Comparison of ENCODE assay signal across 9 cellular contexts in genomic region chr6:88982720-88983119, GRCh38. TPM values are rescaled to one million over a fixed set of nuclear protein-coding genes. Genes with fewer than 3 reads are reported as not detected.
A peak's percentile ranks its signal among the peaks of the same experiment; 100 is the strongest.
DNase-seq lines count a peak whose midpoint lies in the region; ATAC-seq and TF ChIP-seq lines count a peak whose summit lies in the region.
"Had no signal": no experiment of that assay in that cellular context is flagged by ENCODE, and none has a peak within 500 bp of the region (broad histone marks: within the 10 kb centered on the region; RNA-seq: fewer than 3 reads in every experiment).

No MANE protein-coding gene starts in this region.

- ATAC-seq in HG03175 (IDR thresholded peaks at IDR 0.05; ENCODE audit: unreplicated experiment) (peak; percentile 76), psoas muscle (peak; percentile 98 to 100 (median 98)), HG03439 (IDR thresholded peaks at IDR 0.05; ENCODE audit: unreplicated experiment) (no peak)
- ATAC-seq in activated CD8-positive, alpha-beta T cell treated with anti-CD3 and anti-CD28 coated beads for 36 hours = peak; percentile 95

- H3K27me3 Mint-ChIP-seq in activated naive CD4-positive, alpha-beta T cell treated with anti-CD3 and anti-CD28 coated beads for 36 hours (ENCODE audit: low read depth) = no peaks in the 10 kb centered on the region
- H3K27me3 Mint-ChIP-seq in activated naive CD4-positive, alpha-beta T cell treated with anti-CD3 and anti-CD28 coated beads, Interleukin-2, amount 10 ng/mL, durations not matched to agents 7 days and 5 days = peaks cover 4% of the 10 kb centered on the region
- H3K27me3 Mint-ChIP-seq in activated CD8-positive, alpha-beta T cell treated with anti-CD3 and anti-CD28 coated beads for 36 hours = no peaks in the 10 kb centered on the region
- peaks cover 2% of the 10 kb centered on the region for H3K27me3 Mint-ChIP-seq in glutamatergic neuron (ENCODE audit: unreplicated experiment)
- H3K27me3 Mint-ChIP-seq: stimulated activated naive CD8-positive, alpha-beta T cell treated with anti-CD3 and anti-CD28 coated beads, Interleukin-15, Interleukin-2, amounts not matched to agents 100 ng/mL and 50 ng/mL, for 24 hours had no signal

- peak overlapping the region; percentile 24 for H3K4me3 ChIP-seq in psoas muscle

- H3K27me3 ChIP-seq in psoas muscle (ENCODE audit: insufficient read depth in 3 of 3, low read length in 2 of 3) = no peaks in the 10 kb centered on the region

- TF ChIP-seq CTCF in activated CD8-positive, alpha-beta T cell treated with anti-CD3 and anti-CD28 coated beads for 36 hours (IDR thresholded peaks at IDR 0.05) = peak; percentile 73
- TF ChIP-seq CTCF in glutamatergic neuron (IDR thresholded peaks at IDR 0.05; ENCODE audit: partially characterized antibody, unreplicated experiment) = peak; percentile 59
- peak; percentile 79 for TF ChIP-seq CTCF in psoas muscle (IDR thresholded peaks at IDR 0.05)

- H3K4me1 Mint-ChIP-seq in activated naive CD4-positive, alpha-beta T cell treated with anti-CD3 and anti-CD28 coated beads for 36 hours (ENCODE audit: low read depth) = no peaks in the 10 kb centered on the region
- peaks cover 2% of the 10 kb centered on the region for H3K4me1 Mint-ChIP-seq in activated naive CD4-positive, alpha-beta T cell treated with anti-CD3 and anti-CD28 coated beads, Interleukin-2, amount 10 ng/mL, durations not matched to agents 7 days and 5 days
- H3K4me1 Mint-ChIP-seq in activated CD8-positive, alpha-beta T cell treated with anti-CD3 and anti-CD28 coated beads for 36 hours (ENCODE audit: low read depth) = peaks cover 2% of the 10 kb centered on the region
- H3K4me1 Mint-ChIP-seq in glutamatergic neuron (ENCODE audit: low read depth, unreplicated experiment) = no peaks in the 10 kb centered on the region

- H3K27ac ChIP-seq in psoas muscle = peak overlapping the region; percentile 62

- H3K36me3 Mint-ChIP-seq in activated naive CD4-positive, alpha-beta T cell treated with anti-CD3 and anti-CD28 coated beads for 36 hours (ENCODE audit: low read depth) = no peaks in the 10 kb centered on the region
- no peaks in the 10 kb centered on the region for H3K36me3 Mint-ChIP-seq in activated naive CD4-positive, alpha-beta T cell treated with anti-CD3 and anti-CD28 coated beads, Interleukin-2, amount 10 ng/mL, durations not matched to agents 7 days and 5 days
- H3K36me3 Mint-ChIP-seq in activated CD8-positive, alpha-beta T cell treated with anti-CD3 and anti-CD28 coated beads for 36 hours (ENCODE audit: low read depth) = no peaks in the 10 kb centered on the region
- H3K36me3 Mint-ChIP-seq in glutamatergic neuron (ENCODE audit: unreplicated experiment) = no peaks in the 10 kb centered on the region

- POLR2A ChIA-PET in activated CD8-positive, alpha-beta T cell treated with anti-CD3 and anti-CD28 coated beads for 36 hours (lab: Charles Lee) = interaction anchor here (0.6 to 1.9 kb wide), 6 partner anchors 29 to 163 kb away, joined by 4 read pairs; partner anchors contain the start of genes PM20D2 and PNRC1

- H3K4me1 ChIP-seq in psoas muscle = peaks cover 12% of the 10 kb centered on the region

- H3K27ac Mint-ChIP-seq in activated naive CD4-positive, alpha-beta T cell treated with anti-CD3 and anti-CD28 coated beads for 36 hours = no peak overlapping the region
- H3K27ac Mint-ChIP-seq in activated naive CD4-positive, alpha-beta T cell treated with anti-CD3 and anti-CD28 coated beads, Interleukin-2, amount 10 ng/mL, durations not matched to agents 7 days and 5 days = no peak overlapping the region
- H3K27ac Mint-ChIP-seq in activated CD8-positive, alpha-beta T cell treated with anti-CD3 and anti-CD28 coated beads for 36 hours = no peak overlapping the region
- no peak overlapping the region for H3K27ac Mint-ChIP-seq in glutamatergic neuron (ENCODE audit: unreplicated experiment)
- H3K27ac Mint-ChIP-seq: stimulated activated naive CD8-positive, alpha-beta T cell treated with anti-CD3 and anti-CD28 coated beads, Interleukin-15, Interleukin-2, amounts not matched to agents 100 ng/mL and 50 ng/mL, for 24 hours had no signal

- DNase-seq in activated naive CD4-positive, alpha-beta T cell treated with anti-CD3 and anti-CD28 coated beads for 36 hours = peak; percentile 37
- DNase-seq in activated naive CD4-positive, alpha-beta T cell treated with anti-CD3 and anti-CD28 coated beads, Interleukin-2, amount 10 ng/mL, durations not matched to agents 7 days and 5 days = no peak
- DNase-seq in NCI-H446 (lab: John Stamatoyannopoulos, UW) = peak; percentile 5 to 57
- DNase-seq in activated CD8-positive, alpha-beta T cell treated with anti-CD3 and anti-CD28 coated beads for 36 hours = peak; percentile 40
- no peak for DNase-seq in glutamatergic neuron
- DNase-seq in psoas muscle = peak; percentile 37 to 69

- H3K36me3 ChIP-seq in psoas muscle (ENCODE audit: insufficient read depth in 1 of 2, low read depth in 1 of 2) = no peaks in the 10 kb centered on the region

- CTCF ChIA-PET in activated naive CD4-positive, alpha-beta T cell treated with anti-CD3 and anti-CD28 coated beads for 36 hours (lab: Charles Lee) = interaction anchor here (0.7 to 3.6 kb wide), 30 partner anchors 9 to 669 kb away, joined by 3 to 55 read pairs (median 4); partner anchors contain the start of genes PM20D2, PNRC1, RNGTT and SRSF12
- CTCF ChIA-PET in activated naive CD4-positive, alpha-beta T cell treated with anti-CD3 and anti-CD28 coated beads, Interleukin-2, amount 10 ng/mL, durations not matched to agents 7 days and 5 days (lab: Charles Lee) = interaction anchor here (0.6 to 3.6 kb wide), 36 partner anchors 9 to 665 kb away, joined by 3 to 32 read pairs (median 4); partner anchors contain the start of genes PNRC1 and RNGTT
- CTCF ChIA-PET in activated CD8-positive, alpha-beta T cell treated with anti-CD3 and anti-CD28 coated beads for 36 hours (lab: Charles Lee) = interaction anchor here (0.7 to 3.5 kb wide), 58 partner anchors 8 to 449 kb away, joined by 3 to 52 read pairs (median 5); partner anchors contain the start of genes GABRR2, PM20D2, PNRC1 and RNGTT

- H3K9me3 Mint-ChIP-seq in activated naive CD4-positive, alpha-beta T cell treated with anti-CD3 and anti-CD28 coated beads for 36 hours = no peaks in the 10 kb centered on the region
- no peaks in the 10 kb centered on the region for H3K9me3 Mint-ChIP-seq in activated naive CD4-positive, alpha-beta T cell treated with anti-CD3 and anti-CD28 coated beads, Interleukin-2, amount 10 ng/mL, durations not matched to agents 7 days and 5 days
- no peaks in the 10 kb centered on the region for H3K9me3 Mint-ChIP-seq in activated CD8-positive, alpha-beta T cell treated with anti-CD3 and anti-CD28 coated beads for 36 hours
- no peaks in the 10 kb centered on the region for H3K9me3 Mint-ChIP-seq in glutamatergic neuron (ENCODE audit: unreplicated experiment)
- H3K9me3 Mint-ChIP-seq: stimulated activated naive CD8-positive, alpha-beta T cell treated with anti-CD3 and anti-CD28 coated beads, Interleukin-15, Interleukin-2, amounts not matched to agents 100 ng/mL and 50 ng/mL, for 24 hours had no signal

- H3K9me3 ChIP-seq in psoas muscle = no peaks in the 10 kb centered on the region

- intact Hi-C loops in activated naive CD4-positive, alpha-beta T cell treated with anti-CD3 and anti-CD28 coated beads for 36 hours (cut with micrococcal nuclease) = loop anchor here (1.0 to 5.0 kb wide), 8 partner anchors 19 to 628 kb away; partner anchors contain the start of genes RNGTT and UBE2J1
- intact Hi-C loops in activated CD8-positive, alpha-beta T cell treated with anti-CD3 and anti-CD28 coated beads for 36 hours (cut with micrococcal nuclease) = loop anchor here (2.0 to 10.0 kb wide), 4 partner anchors 95 to 382 kb away; partner anchors contain the start of gene PM20D2
- intact Hi-C loops in psoas muscle (cut with DNase I) = loop anchor here (1.0 to 10.0 kb wide), 9 partner anchors 40 to 390 kb away; partner anchors contain the start of genes PNRC1 (in 1 of the 2) and UBE2J1 (in 1 of the 2)

- H3K4me3 Mint-ChIP-seq in activated naive CD4-positive, alpha-beta T cell treated with anti-CD3 and anti-CD28 coated beads for 36 hours = no peak overlapping the region
- H3K4me3 Mint-ChIP-seq in activated naive CD4-positive, alpha-beta T cell treated with anti-CD3 and anti-CD28 coated beads, Interleukin-2, amount 10 ng/mL, durations not matched to agents 7 days and 5 days = no peak overlapping the region
- no peak overlapping the region for H3K4me3 Mint-ChIP-seq in activated CD8-positive, alpha-beta T cell treated with anti-CD3 and anti-CD28 coated beads for 36 hours
- no peak overlapping the region for H3K4me3 Mint-ChIP-seq in glutamatergic neuron (ENCODE audit: unreplicated experiment)
- H3K4me3 Mint-ChIP-seq: stimulated activated naive CD8-positive, alpha-beta T cell treated with anti-CD3 and anti-CD28 coated beads, Interleukin-15, Interleukin-2, amounts not matched to agents 100 ng/mL and 50 ng/mL, for 24 hours had no signal

- 1 to 3% (median 3%) methylated on average over 2 of the region's 2 CpGs for WGBS in psoas muscle, 3 donors

RNA-seq across cellular contexts. Expression of gene RNGTT, which starts 19.3 kb away (rescaled TPM):
- total RNA-seq in activated naive CD4-positive, alpha-beta T cell treated with anti-CD3 and anti-CD28 coated beads for 36 hours = 10 to 100 TPM; 21.7 to 23.5 TPM
- total RNA-seq in activated CD8-positive, alpha-beta T cell treated with anti-CD3 and anti-CD28 coated beads for 36 hours = 10 to 100 TPM; 22.1 to 22.2 TPM
- total RNA-seq in glutamatergic neuron (ENCODE audit: unreplicated experiment) (23.9 TPM), psoas muscle (1 to 10 TPM; 6.0 to 8.2 (median 7.4) TPM)
- 1 to 10 TPM; 3.9 to 8.8 (median 8.3) TPM for polyA plus RNA-seq in psoas muscle

Comparison
In these comparisons a context has a peak if more than half of its experiments do, and no peak if none do; other contexts are left out.
1. DNase-seq: peak in activated naive CD4-positive, alpha-beta T cell treated with anti-CD3 and anti-CD28 coated beads for 36 hours (single experiment), NCI-H446 (2 of 2), activated CD8-positive, alpha-beta T cell treated with anti-CD3 and anti-CD28 coated beads for 36 hours (single experiment) and psoas muscle (2 of 2); none in activated naive CD4-positive, alpha-beta T cell treated with anti-CD3 and anti-CD28 coated beads, Interleukin-2, amount 10 ng/mL, durations not matched to agents 7 days and 5 days (single experiment) and glutamatergic neuron (single experiment).
2. Peak in every context shown above with its lines, with median percentiles within 50 percentile points of each other: CTCF ChIP-seq.